ENCODE assay signal across 8 cellular contexts in genomic region chr5:78648359-78649219, GRCh38. TPM values are rescaled to one million over a fixed set of nuclear protein-coding genes. Genes with fewer than 3 reads are reported as not detected.
DNase-seq lines count a peak whose midpoint lies in the region; ATAC-seq and TF ChIP-seq lines count a peak whose summit lies in the region.

LHFPL2 (minus strand) TSS chr5:78648772; CDS start chr5:78510213, 138,559 bp downstream.

- H3K4me1 Mint-ChIP-seq in Caco-2 (ENCODE audit: low read depth, unreplicated experiment) (peaks cover 20% of the 10 kb centered on the region), MCF 10A (ENCODE audit: insufficient read depth, unreplicated experiment) (peaks cover 35% of the 10 kb centered on the region)

- no CpG with 5 or more reads among the region's 112 CpGs for WGBS in iPS DF 6.9 (ENCODE audit: insufficient coverage, insufficient read length)

- H3K36me3 ChIP-seq in Caco-2 (ENCODE audit: control insufficient read depth, insufficient read depth, low read length) = no peaks in the 10 kb centered on the region; the same call in 1 of the 2 replicates
- H3K36me3 ChIP-seq in iPS DF 6.9 (ENCODE audit: control insufficient read depth, insufficient read depth, low read length) = no peaks in the 10 kb centered on the region

- CTCF ChIA-PET in Caco-2 (lab: Charles Lee) = interaction anchor here (0.6 to 1.4 kb wide), 4 partner anchors 21 to 288 kb away, joined by 3 to 5 read pairs (median 3); no protein-coding TSS in a partner anchor
- CTCF ChIA-PET in RWPE1 (lab: Yijun Ruan, JAX) = no interaction called here
- CTCF ChIA-PET in MCF 10A (lab: Yijun Ruan, JAX) = interaction anchor here (0.6 to 1.1 kb wide), 5 partner anchors 182 to 839 kb away, joined by 3 read pairs; no protein-coding TSS in a partner anchor

- H3K4me3 Mint-ChIP-seq in Caco-2 (ENCODE audit: unreplicated experiment) = peak within 1 kb of the TSS; percentile 97
- H3K4me3 Mint-ChIP-seq in MCF 10A (ENCODE audit: unreplicated experiment) = peak within 1 kb of the TSS; percentile 90

- H3K27ac ChIP-seq in RWPE1 = peak within 1 kb of the TSS; percentile 91
- H3K27ac ChIP-seq in iPS DF 6.9 (ENCODE audit: low read length) = no peak within 1 kb of the TSS

- H3K27me3 ChIP-seq in Caco-2 (replicated peaks; ENCODE audit: control insufficient read depth, insufficient read depth, low read length) (no peaks in the 10 kb centered on the region), iPS DF 6.9 (ENCODE audit: control insufficient read depth, insufficient read depth, low read length) (no peaks in the 10 kb centered on the region)

- DNase-seq in Caco-2 = peak; percentile 74 to 83
- peak; percentile 71 for DNase-seq in RWPE1 (ENCODE audit: low spot score)
- peak; percentile 65 for DNase-seq in MCF 10A (ENCODE audit: unreplicated experiment)
- no peak for DNase-seq in iPS DF 6.9 (ENCODE audit: low read depth, low spot score)
- DNase-seq in renal cortical epithelial cell (ENCODE audit: low read depth) = no peak

- intact Hi-C loops in Caco-2 (cut with micrococcal nuclease; ENCODE audit: unreplicated experiment) (loop anchor here (1.0 to 10.0 kb wide), 4 partner anchors 31 to 324 kb away; no protein-coding TSS in a partner anchor), MCF 10A (cut with micrococcal nuclease) (loop anchor here (1.0 to 10.0 kb wide), 7 partner anchors 28 to 316 kb away; no protein-coding TSS in a partner anchor)

- no peaks in the 10 kb centered on the region for H3K9me3 Mint-ChIP-seq in Caco-2 (ENCODE audit: unreplicated experiment)
- no peaks in the 10 kb centered on the region for H3K9me3 Mint-ChIP-seq in MCF 10A (ENCODE audit: unreplicated experiment)

- POLR2A ChIA-PET in Caco-2 (lab: Charles Lee) (interaction anchor here (0.6 to 0.7 kb wide), 2 partner anchors 57 to 67 kb away, joined by 3 to 5 read pairs; no protein-coding TSS in a partner anchor), RWPE1 (lab: Yijun Ruan, JAX; ENCODE audit: low non-redundant PET) (interaction anchor here (0.6 to 1.2 kb wide), 3 partner anchors 28 to 112 kb away, joined by 3 read pairs; no protein-coding TSS in a partner anchor), MCF 10A (lab: Yijun Ruan, JAX) (interaction anchor here (0.6 to 6.2 kb wide), 12 partner anchors 10 to 344 kb away, joined by 3 to 67 read pairs (median 4); no protein-coding TSS in a partner anchor)

- H3K4me1 ChIP-seq in Caco-2 (peaks cover 15% of the 10 kb centered on the region), iPS DF 6.9 (ENCODE audit: control insufficient read depth, insufficient read depth, low read length) (peaks cover 5% of the 10 kb centered on the region; the same call in 1 of the 2 replicates)

- BruUV-seq in Caco-2 (replicated peaks; lab: Mats Ljungman, UMichigan) = no TSS peak
- no TSS peak for BruUV-seq in MCF 10A (replicated peaks; lab: Mats Ljungman, UMichigan)

- peak within 1 kb of the TSS; percentile 76 for H3K4me3 ChIP-seq in Caco-2 (ENCODE audit: low read depth, low read length)
- H3K4me3 ChIP-seq in iPS DF 6.9 (ENCODE audit: low read length) = peak within 1 kb of the TSS; percentile 87

- H3K27ac Mint-ChIP-seq in Caco-2 (ENCODE audit: unreplicated experiment) = peak within 1 kb of the TSS; percentile 80
- peak within 1 kb of the TSS; percentile 94 for H3K27ac Mint-ChIP-seq in MCF 10A (ENCODE audit: low read depth, unreplicated experiment)

- H3K27me3 Mint-ChIP-seq in Caco-2 (ENCODE audit: insufficient read depth, unreplicated experiment) = no peaks in the 10 kb centered on the region
- no peaks in the 10 kb centered on the region for H3K27me3 Mint-ChIP-seq in MCF 10A (ENCODE audit: insufficient read depth, unreplicated experiment)

- H3K9me3 ChIP-seq in Caco-2 = no peaks in the 10 kb centered on the region
- no peaks in the 10 kb centered on the region for H3K9me3 ChIP-seq in iPS DF 6.9 (ENCODE audit: control insufficient read depth, insufficient read depth, low read length)

- H3K36me3 Mint-ChIP-seq in Caco-2 (ENCODE audit: insufficient read depth, unreplicated experiment) = peaks cover 27% of the 10 kb centered on the region
- H3K36me3 Mint-ChIP-seq in MCF 10A (ENCODE audit: insufficient read depth, unreplicated experiment) = peaks cover 20% of the 10 kb centered on the region

- TF ChIP-seq CTCF in Caco-2 (IDR thresholded peaks at IDR 0.05; ENCODE audit: insufficient read depth in 1 of 2, low read depth in 1 of 2, low read length in 1 of 2, severe bottlenecking in 1 of 2, unreplicated experiment in 1 of 2) (no peak), RWPE1 (conservative IDR thresholded peaks at IDR 0.05; ENCODE audit: low read depth) (no peak; the same call in 1 of the 2 replicates), MCF 10A (IDR thresholded peaks at IDR 0.05; ENCODE audit: unreplicated experiment) (no peak)

- ATAC-seq in GM19351 (IDR thresholded peaks at IDR 0.05; ENCODE audit: unreplicated experiment) (peak; percentile 62), HG03442 (IDR thresholded peaks at IDR 0.05; ENCODE audit: unreplicated experiment) (peak; percentile 45), GM21526 (IDR thresholded peaks at IDR 0.05; ENCODE audit: low FRiP score, unreplicated experiment) (no peak)

RNA-seq across cellular contexts. Expression of gene LHFPL2, which starts in this region (rescaled TPM):
- 44.0 and 49.7 TPM in 2 replicates for total RNA-seq in Caco-2 (2022)
- total RNA-seq in MCF 10A (2022) = 45.9 and 93.3 TPM in 2 replicates
- total RNA-seq in renal cortical epithelial cell = 19.2 and 25.7 TPM in 2 replicates

Comparison
In these comparisons a context has a peak if more than half of its experiments do, and no peak if none do; other contexts are left out.
1. DNase-seq: peak in Caco-2 (2 of 2), RWPE1 (single experiment) and MCF 10A (single experiment); none in iPS DF 6.9 (single experiment) and renal cortical epithelial cell (single experiment).